8 cellular contexts compared by ENCODE assay signal in genomic region chr7:100478966-100479660, GRCh38. TPM values are rescaled to one million over a fixed set of nuclear protein-coding genes. Genes with fewer than 3 reads are reported as not detected.
DNase-seq lines count a peak whose midpoint lies in the region; ATAC-seq, FAIRE-seq and TF ChIP-seq lines count a peak whose summit lies in the region.

TSS of gene TSC22D4 (minus strand) at chr7:100479214. CDS start at chr7:100478038, 1,176 bp downstream.

- TF ChIP-seq RAD21 in HepG2 (CRISPR knock-in tag; IDR thresholded peaks at IDR 0.05), result no peak; the same call in 1 of the 2 replicates

- TF ChIP-seq CTCF in BE2C (IDR thresholded peaks at IDR 0.05; ENCODE audit: low read depth, low read length) (no peak), HepG2 (CRISPR knock-in tag; IDR thresholded peaks at IDR 0.05) (no peak)

- H3K4me1 ChIP-seq in BE2C (peaks cover 3% of the 10 kb centered on the region; the same call in 1 of the 2 replicates), HepG2 (ENCODE audit: insufficient read depth, low read length) (peaks cover 30% of the 10 kb centered on the region)

- FAIRE-seq in HepG2 (lab: Jason Lieb, UNC), result peak; percentile 81

- ATAC-seq in GM19324 (IDR thresholded peaks at IDR 0.05; ENCODE audit: low FRiP score, unreplicated experiment) (peak; percentile 62), HG03469 (IDR thresholded peaks at IDR 0.05; ENCODE audit: unreplicated experiment) (peak; percentile 33), HepG2 (peak; percentile 60)

- no peaks in the 10 kb centered on the region for H3K9me3 ChIP-seq in BE2C
- no peaks in the 10 kb centered on the region for H3K9me3 ChIP-seq in HepG2 (ENCODE audit: low read length)

- H4K20me1 ChIP-seq in HepG2 (ENCODE audit: insufficient read depth, low read length), result no peaks in the 10 kb centered on the region

- POLR2A ChIA-PET in HepG2 (lab: Yijun Ruan, JAX), result interaction anchor here (0.6 to 2.2 kb wide), 12 partner anchors 9 to 1479 kb away, joined by 3 to 18 read pairs (median 4); partner anchors contain the start of genes AGFG2, FBXO24, LRCH4 and MEPCE

- in situ Hi-C loops in HepG2 (cut with HindIII; ENCODE audit: extremely low pct_ligation_motif_present, low pct_unique_long_range_greater_than_20kb), result no loop called here

- peak within 1 kb of the TSS; percentile 37 for H3K27ac ChIP-seq in HepG2 (ENCODE audit: extremely low read length, insufficient read depth, low read length)

- H3K9ac ChIP-seq in HepG2 (ENCODE audit: insufficient read depth, low read depth, low read length), result peak within 1 kb of the TSS; percentile 75

- peak within 1 kb of the TSS; percentile 91 for H3K4me3 ChIP-seq in BE2C (ENCODE audit: low read depth, low read length)
- H3K4me3 ChIP-seq in HepG2 (replicated peaks in 1 of 3; ENCODE audit: insufficient read depth in 1 of 3, low read depth in 2 of 3, low read length in 3 of 3), result peak within 1 kb of the TSS; percentile 72 to 96 (median 90)

- H3K27me3 ChIP-seq in BE2C (no peaks in the 10 kb centered on the region), HepG2 (ENCODE audit: control insufficient read depth in 1 of 2, insufficient read depth in 2 of 2, low read length in 2 of 2) (peaks cover 0 to 13% of the 10 kb centered on the region in 2 experiments; a peak in 3 of 5 replicates)

- BruUV-seq in HepG2 (replicated peaks; lab: Mats Ljungman, UMichigan), result no TSS peak

- 1% methylated on average over 11 of the region's 26 CpGs for WGBS in HepG2 (ENCODE audit: low lambda C conversion rate)

- peaks cover 9% of the 10 kb centered on the region for H3K36me3 ChIP-seq in BE2C
- H3K36me3 ChIP-seq in HepG2 (replicated peaks in 1 of 2; ENCODE audit: control insufficient read depth in 1 of 2, insufficient read depth in 2 of 2, low read length in 2 of 2), result peaks cover 0 to 3% of the 10 kb centered on the region in 2 experiments; a peak in 3 of 5 replicates

- TF ChIP-seq EP300 in HepG2 (IDR thresholded peaks at IDR 0.05; ENCODE audit: low read depth in 2 of 2, low read length in 2 of 2), result peak in 1 of 2 experiments; percentile 27; a peak in 1 of 4 replicates
- no peak for TF ChIP-seq EP300 in HepG2 (CRISPR knock-in tag; IDR thresholded peaks at IDR 0.05; ENCODE audit: borderline replicate concordance)

- DNase-seq in BE2C (peak; percentile 97), NCI-H82 treated with DMSO at 0.1 percent for 48 hours (lab: John Stamatoyannopoulos, UW; ENCODE audit: unreplicated experiment) (peak; percentile 88), dermis blood vessel endothelial cell (peak; percentile 78), HepG2 (ENCODE audit: low spot score) (peak; percentile 73)
- peak; percentile 93 to 94 for DNase-seq in activated CD4-positive, alpha-beta T cell treated with anti-CD3 and anti-CD28 coated beads, Interleukin-2, amount 50 U/mL, for 48 hours
- peak; percentile 84 for DNase-seq in stimulated activated CD4-positive, alpha-beta T cell treated with anti-CD3 and anti-CD28 coated beads, Interleukin-2, amount 100 ng/mL, for 4 hours (ENCODE audit: low read depth)

- intact Hi-C loops in HepG2 (cut with micrococcal nuclease; ENCODE audit: unreplicated experiment), result no loop called here

- H2AFZ ChIP-seq in HepG2 (ENCODE audit: low read length), result peak within 1 kb of the TSS; percentile 94

- peak; percentile 26 to 81; a peak in 3 of 4 replicates for TF ChIP-seq POLR2A in HepG2 (IDR thresholded peaks at IDR 0.05; ENCODE audit: insufficient read depth in 1 of 2, low read depth in 2 of 2, low read length in 2 of 2)

- CTCF ChIA-PET in HepG2 (lab: Yijun Ruan, JAX; ENCODE audit: low intra/inter-chr PET ratio, low total read pairs), result interaction anchor here (1.1 kb wide), 1 partner anchor 10 kb away, joined by 3 read pairs; no protein-coding TSS in a partner anchor

- peaks cover 1% of the 10 kb centered on the region for H3K79me2 ChIP-seq in HepG2 (ENCODE audit: insufficient read depth, low read length)

- peak within 1 kb of the TSS; percentile 85 for H3K4me2 ChIP-seq in HepG2 (ENCODE audit: low read depth, low read length)

TF ChIP-seq in HepG2, 621 proteins besides CTCF, POLR2A, EP300 and RAD21 (continues in another document):
- TF ChIP-seq NR2F1 (CRISPR knock-in tag; IDR thresholded peaks at IDR 0.05) (no peak), SIX4 (CRISPR knock-in tag; IDR thresholded peaks at IDR 0.05) (no peak), TBL1XR1 (IDR thresholded peaks at IDR 0.05; ENCODE audit: borderline replicate concordance, low read length, partially characterized antibody) (no peak), HCFC1 (IDR thresholded peaks at IDR 0.05; ENCODE audit: low read depth, low read length) (no peak), ARNT2 (CRISPR knock-in tag; IDR thresholded peaks at IDR 0.05; ENCODE audit: low read depth) (peak; percentile 28; the same call in 1 of the 2 replicates)
- TF ChIP-seq, protein P1, sequence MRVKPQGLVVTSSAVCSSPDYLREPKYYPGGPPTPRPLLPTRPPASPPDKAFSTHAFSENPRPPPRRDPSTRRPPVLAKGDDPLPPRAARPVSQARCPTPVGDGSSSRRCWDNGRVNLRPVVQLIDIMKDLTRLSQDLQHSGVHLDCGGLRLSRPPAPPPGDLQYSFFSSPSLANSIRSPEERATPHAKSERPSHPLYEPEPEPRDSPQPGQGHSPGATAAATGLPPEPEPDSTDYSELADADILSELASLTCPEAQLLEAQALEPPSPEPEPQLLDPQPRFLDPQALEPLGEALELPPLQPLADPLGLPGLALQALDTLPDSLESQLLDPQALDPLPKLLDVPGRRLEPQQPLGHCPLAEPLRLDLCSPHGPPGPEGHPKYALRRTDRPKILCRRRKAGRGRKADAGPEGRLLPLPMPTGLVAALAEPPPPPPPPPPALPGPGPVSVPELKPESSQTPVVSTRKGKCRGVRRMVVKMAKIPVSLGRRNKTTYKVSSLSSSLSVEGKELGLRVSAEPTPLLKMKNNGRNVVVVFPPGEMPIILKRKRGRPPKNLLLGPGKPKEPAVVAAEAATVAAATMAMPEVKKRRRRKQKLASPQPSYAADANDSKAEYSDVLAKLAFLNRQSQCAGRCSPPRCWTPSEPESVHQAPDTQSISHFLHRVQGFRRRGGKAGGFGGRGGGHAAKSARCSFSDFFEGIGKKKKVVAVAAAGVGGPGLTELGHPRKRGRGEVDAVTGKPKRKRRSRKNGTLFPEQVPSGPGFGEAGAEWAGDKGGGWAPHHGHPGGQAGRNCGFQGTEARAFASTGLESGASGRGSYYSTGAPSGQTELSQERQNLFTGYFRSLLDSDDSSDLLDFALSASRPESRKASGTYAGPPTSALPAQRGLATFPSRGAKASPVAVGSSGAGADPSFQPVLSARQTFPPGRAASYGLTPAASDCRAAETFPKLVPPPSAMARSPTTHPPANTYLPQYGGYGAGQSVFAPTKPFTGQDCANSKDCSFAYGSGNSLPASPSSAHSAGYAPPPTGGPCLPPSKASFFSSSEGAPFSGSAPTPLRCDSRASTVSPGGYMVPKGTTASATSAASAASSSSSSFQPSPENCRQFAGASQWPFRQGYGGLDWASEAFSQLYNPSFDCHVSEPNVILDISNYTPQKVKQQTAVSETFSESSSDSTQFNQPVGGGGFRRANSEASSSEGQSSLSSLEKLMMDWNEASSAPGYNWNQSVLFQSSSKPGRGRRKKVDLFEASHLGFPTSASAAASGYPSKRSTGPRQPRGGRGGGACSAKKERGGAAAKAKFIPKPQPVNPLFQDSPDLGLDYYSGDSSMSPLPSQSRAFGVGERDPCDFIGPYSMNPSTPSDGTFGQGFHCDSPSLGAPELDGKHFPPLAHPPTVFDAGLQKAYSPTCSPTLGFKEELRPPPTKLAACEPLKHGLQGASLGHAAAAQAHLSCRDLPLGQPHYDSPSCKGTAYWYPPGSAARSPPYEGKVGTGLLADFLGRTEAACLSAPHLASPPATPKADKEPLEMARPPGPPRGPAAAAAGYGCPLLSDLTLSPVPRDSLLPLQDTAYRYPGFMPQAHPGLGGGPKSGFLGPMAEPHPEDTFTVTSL (CRISPR knock-in tag; IDR thresholded peaks at IDR 0.05; ENCODE audit: borderline replicate concordance), result no peak

RNA-seq across cellular contexts. Expression of gene TSC22D4, which starts in this region (rescaled TPM):
- 239 TPM for polyA plus RNA-seq in BE2C (2012; ENCODE audit: insufficient read depth, insufficient read length, low read depth)
- total RNA-seq in dermis blood vessel endothelial cell (32.3 and 44.2 TPM in 2 replicates), HepG2 (2016; rRNA removed; fragmentation: Illumina TruSeq; extraction: Trizol) (6.3 and 7.7 TPM in 2 replicates)
- 2.6 and 2.9 TPM in 2 replicates for total RNA-seq in HepG2 (2016; cell fraction: cytosol; rRNA removed; fragmentation: Illumina TruSeq; extraction: Trizol; ENCODE audit: low read depth)
- total RNA-seq in HepG2 (2016; cell fraction: insoluble cytoplasmic fraction; rRNA removed; fragmentation: Illumina TruSeq; extraction: Trizol), result 5.6 and 7.4 TPM in 2 replicates
- total RNA-seq in HepG2 (2016; cell fraction: membrane; rRNA removed; fragmentation: Illumina TruSeq; extraction: Trizol), result 4.7 and 8.1 TPM in 2 replicates
- 4.4 and 5.5 TPM in 2 replicates for total RNA-seq in HepG2 (2016; cell fraction: nucleus; rRNA removed; fragmentation: Illumina TruSeq; extraction: Trizol)
- polyA plus RNA-seq in HepG2 (2011; rRNA removed), result 8.7 and 10.1 TPM in 2 replicates
- polyA plus RNA-seq in HepG2 (2011; cell fraction: cytosol; rRNA removed), result 6.5 and 10.9 TPM in 2 replicates
- polyA plus RNA-seq in HepG2 (2011; cell fraction: nucleus; rRNA removed), result 17.7 and 20.7 TPM in 2 replicates
- 6.9 and 11.5 TPM in 2 replicates for polyA plus RNA-seq in HepG2 (2012)
- polyA plus RNA-seq in HepG2 (2016; cell fraction: cytosol; fragmentation: Illumina TruSeq; extraction: Trizol; ENCODE audit: low read depth), result 2.7 and 4.0 TPM in 2 replicates
- 10.1 and 11.1 TPM in 2 replicates for polyA plus RNA-seq in HepG2 (2016; cell fraction: insoluble cytoplasmic fraction; fragmentation: Illumina TruSeq; extraction: Trizol; ENCODE audit: low read depth)
- 6.2 and 8.1 TPM in 2 replicates for polyA plus RNA-seq in HepG2 (2016; cell fraction: membrane; fragmentation: Illumina TruSeq; extraction: Trizol; ENCODE audit: low read depth)
- polyA plus RNA-seq in HepG2 (2016; cell fraction: nucleus; fragmentation: Illumina TruSeq; extraction: Trizol; ENCODE audit: insufficient read depth, low read depth), result 13.1 and 14.8 TPM in 2 replicates
- 9.9 and 13.8 TPM in 2 replicates for polyA minus RNA-seq in HepG2 (2011; rRNA and poly(A)+ RNA removed; ENCODE audit: low replicate concordance)
- polyA minus RNA-seq in HepG2 (2011; cell fraction: cytosol; rRNA and poly(A)+ RNA removed), result 7.0 and 9.1 TPM in 2 replicates
- 3.0 and 4.5 TPM in 2 replicates for polyA minus RNA-seq in HepG2 (2011; cell fraction: nucleus; rRNA and poly(A)+ RNA removed)

Comparison
In these comparisons a context has a peak if more than half of its experiments do, and no peak if none do; other contexts are left out.
1. Peak in every context shown above with its lines: DNase-seq, ATAC-seq, H3K4me3 ChIP-seq and H3K27ac ChIP-seq.